ENCODE assay signal across 8 cellular contexts in genomic region chr14:77067632-77068514, GRCh38. TPM values are rescaled to one million over a fixed set of nuclear protein-coding genes. Genes with fewer than 3 reads are reported as not detected.
DNase-seq lines count a peak whose midpoint lies in the region; ATAC-seq, FAIRE-seq and TF ChIP-seq lines count a peak whose summit lies in the region.

No MANE protein-coding gene starts in this region.

- no peaks in the 10 kb centered on the region for H3K36me3 ChIP-seq in endodermal cell (ENCODE audit: control insufficient read depth, insufficient read depth, low read length)

- no peak for FAIRE-seq in D721Med (lab: Jason Lieb, UNC)

- H3K4me3 Mint-ChIP-seq in endodermal cell: no peak overlapping the region

- peak; percentile 89 for TF ChIP-seq CTCF in D721Med (IDR thresholded peaks at IDR 0.05; ENCODE audit: insufficient read depth, missing control alignments)
- TF ChIP-seq CTCF in endodermal cell (conservative IDR thresholded peaks at IDR 0.05): peak; percentile 97

- peaks cover 12% of the 10 kb centered on the region for H3K4me1 Mint-ChIP-seq in endodermal cell

- H3K9me3 Mint-ChIP-seq in endodermal cell: no peaks in the 10 kb centered on the region

- peak; percentile 47 for ATAC-seq in HG03095 (IDR thresholded peaks at IDR 0.05; ENCODE audit: unreplicated experiment)
- peak; percentile 66 for ATAC-seq in stimulated activated naive CD8-positive, alpha-beta T cell treated with anti-CD3 and anti-CD28 coated beads, Interleukin-15, Interleukin-2, amounts not matched to agents 100 U/mL and 50 U/mL, for 24 hours

- 44 to 76% methylated on average over 7 to 11 of the region's 11 CpGs for WGBS in endodermal cell (ENCODE audit: insufficient coverage in 1 of 2, insufficient read length in 1 of 2), 2 experiments

- no peaks in the 10 kb centered on the region for H3K9me3 ChIP-seq in endodermal cell (ENCODE audit: control insufficient read depth, low read length)

- no peak overlapping the region for H3K27ac ChIP-seq in endodermal cell (ENCODE audit: low read depth, low read length)

- H3K36me3 Mint-ChIP-seq in endodermal cell (ENCODE audit: low read depth): no peaks in the 10 kb centered on the region

- no peak overlapping the region for H3K9ac ChIP-seq in endodermal cell (ENCODE audit: extremely low read depth, low read length, poor library complexity, severe bottlenecking)

- no peak overlapping the region for H3K27ac Mint-ChIP-seq in endodermal cell

- H3K27me3 ChIP-seq in endodermal cell (ENCODE audit: control insufficient read depth, insufficient read depth, low read length, poor library complexity, severe bottlenecking): no peaks in the 10 kb centered on the region

- no peak overlapping the region for H3K4me3 ChIP-seq in endodermal cell (ENCODE audit: low read length)

- no peaks in the 10 kb centered on the region for H3K27me3 Mint-ChIP-seq in endodermal cell (ENCODE audit: insufficient read depth)

- DNase-seq in D721Med (ENCODE audit: insufficient read length, low spot score) (peak; percentile 79), NCI-H748 (lab: John Stamatoyannopoulos, UW; ENCODE audit: unreplicated experiment) (peak; percentile 82), endodermal cell (peak; percentile 93), myocyte (ENCODE audit: low read depth) (peak; percentile 73), mesenteric fat pad (ENCODE audit: low spot score) (no peak)
- peak; percentile 77 for DNase-seq in activated CD8-positive, alpha-beta memory T cell treated with anti-CD3 and anti-CD28 coated beads for 24 hours
- peak; percentile 72 for DNase-seq in stimulated activated naive CD8-positive, alpha-beta T cell treated with anti-CD3 and anti-CD28 coated beads, Interleukin-15, Interleukin-2, amounts not matched to agents 100 U/mL and 50 U/mL, for 24 hours

- no peaks in the 10 kb centered on the region for H3K4me1 ChIP-seq in endodermal cell (ENCODE audit: control insufficient read depth, insufficient read depth, low read length)

RNA-seq across cellular contexts. Expression of gene CIPC, which starts 30.2 kb away (rescaled TPM):
- total RNA-seq in endodermal cell (10 to 100 TPM; 16.2 to 22.5 TPM), myocyte (30.7 and 42.9 TPM in 2 replicates), mesenteric fat pad (23.1 TPM)
- 19.9 TPM for polyA plus RNA-seq in endodermal cell (2013, experiment 1 of 2)
- 21.3 TPM for polyA plus RNA-seq in endodermal cell (2013, experiment 2 of 2)
- 12.4 TPM for polyA plus RNA-seq in myocyte (2012)

RNA-seq across cellular contexts. Expression of gene IRF2BPL, which starts 39.4 kb away (rescaled TPM):
- total RNA-seq in endodermal cell (10 to 100 TPM; 34.2 to 44.3 TPM), myocyte (78.2 and 114 TPM in 2 replicates), mesenteric fat pad (51.9 TPM)
- 74.1 TPM for polyA plus RNA-seq in endodermal cell (2013, experiment 1 of 2)
- 75.5 TPM for polyA plus RNA-seq in endodermal cell (2013, experiment 2 of 2)
- 43.7 TPM for polyA plus RNA-seq in myocyte (2012)
